9 cellular contexts compared by ENCODE assay signal in the genomic region with DNA sequence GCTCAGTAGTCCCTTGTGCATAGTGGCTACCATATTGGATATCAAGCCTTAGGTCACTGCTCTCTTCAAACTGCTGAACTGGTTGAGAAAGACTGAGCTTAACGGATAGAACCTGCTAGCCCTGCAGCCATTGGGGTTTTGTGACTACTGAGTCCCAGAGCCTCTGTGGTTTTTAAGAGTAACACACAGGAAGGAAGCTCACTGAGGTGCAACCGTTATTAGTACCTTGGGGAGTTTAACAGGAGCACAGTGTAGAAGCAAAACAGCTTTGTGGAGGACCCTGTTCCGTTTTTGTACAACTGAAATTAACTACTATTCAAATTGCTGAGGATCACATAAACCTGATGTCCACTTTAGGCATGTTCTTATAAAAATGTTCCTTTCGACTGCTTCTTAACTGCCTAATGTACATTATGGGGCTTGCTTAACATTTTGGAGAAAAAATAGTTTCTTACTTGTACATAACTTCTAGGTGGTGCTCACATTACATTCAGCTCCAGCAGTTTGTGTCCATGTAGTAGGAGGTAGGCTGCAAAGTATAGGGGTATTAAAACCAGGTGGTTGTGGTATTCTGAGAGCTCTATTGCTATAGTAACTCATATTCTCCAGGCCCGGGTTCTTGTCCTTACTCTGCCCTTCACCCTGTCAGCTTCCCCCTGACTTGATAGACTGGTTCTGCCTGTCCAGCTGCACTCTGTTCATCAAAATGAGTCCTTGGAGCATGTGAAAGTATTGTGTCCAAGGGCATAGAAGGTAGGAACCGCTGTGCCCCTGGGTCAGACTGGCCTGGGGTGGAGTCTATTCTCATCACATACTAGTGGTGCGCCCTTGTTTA. TPM values are rescaled to one million over a fixed set of nuclear protein-coding genes. Genes with fewer than 3 reads are reported as not detected.
A peak's percentile ranks its signal among the peaks of the same experiment; 100 is the strongest.
DNase-seq lines count a peak whose midpoint lies in the region; ATAC-seq and TF ChIP-seq lines count a peak whose summit lies in the region.
"Had no signal": no experiment of that assay in that cellular context is flagged by ENCODE, and none has a peak within 500 bp of the region (broad histone marks: within the 10 kb centered on the region; RNA-seq: fewer than 3 reads in every experiment).

No MANE protein-coding gene starts in this region.

- TF ChIP-seq CTCF in parathyroid adenoma (IDR thresholded peaks at IDR 0.05) (peak; percentile 7), uterus (IDR thresholded peaks at IDR 0.05) (no peak)

- intact Hi-C loops in uterus (cut with DNase I; ENCODE audit: low total_unique reads), result no loop called here

- H3K27ac ChIP-seq in parathyroid adenoma, result peak overlapping the region; percentile 92
- H3K27ac ChIP-seq in caudate nucleus (ENCODE audit: low read depth, low read length), result no peak overlapping the region
- no peak overlapping the region for H3K27ac ChIP-seq in uterus
- H3K27ac ChIP-seq: C4-2B had no signal

- H3K4me3 ChIP-seq in parathyroid adenoma (ENCODE audit: low read depth, low read length), result peak overlapping the region; percentile 13
- no peak overlapping the region for H3K4me3 ChIP-seq in uterus

- peak overlapping the region; percentile 4 for H2AFZ ChIP-seq in parathyroid adenoma

- H3K36me3 ChIP-seq in parathyroid adenoma (ENCODE audit: control insufficient read depth, insufficient read depth, low read length) (no peaks in the 10 kb centered on the region), uterus (no peaks in the 10 kb centered on the region)

- H3K9me3 ChIP-seq in parathyroid adenoma (ENCODE audit: control insufficient read depth, low read length) (no peaks in the 10 kb centered on the region), uterus (no peaks in the 10 kb centered on the region)

- no peak for TF ChIP-seq POLR2A in uterus (IDR thresholded peaks at IDR 0.05)

- no peak overlapping the region for H3K9ac ChIP-seq in parathyroid adenoma

- peak; percentile 48 for DNase-seq in activated CD8-positive, alpha-beta memory T cell treated with anti-CD3 and anti-CD28 coated beads, Interleukin-2, amount 50 U/mL, for 48 hours
- no peak for DNase-seq in activated CD8-positive, alpha-beta memory T cell treated with anti-CD3 and anti-CD28 coated beads, Interleukin-2, amount 50 U/mL, for 4 hours
- DNase-seq in NOMO-1 treated with dmso at 0.1 percent for 144 hours (lab: John Stamatoyannopoulos, UW; ENCODE audit: unreplicated experiment) (peak; percentile 45), caudate nucleus (lab: John Stamatoyannopoulos, UW) (no peak), midbrain (lab: John Stamatoyannopoulos, UW) (no peak), uterus (no peak)

- peaks cover 33% of the 10 kb centered on the region for H3K79me2 ChIP-seq in parathyroid adenoma

- H3K4me2 ChIP-seq in parathyroid adenoma (ENCODE audit: low read length), result peak overlapping the region; percentile 46

- H3K4me1 ChIP-seq in parathyroid adenoma, result peaks cover 40% of the 10 kb centered on the region
- H3K4me1 ChIP-seq in uterus, result no peaks in the 10 kb centered on the region

- no peaks in the 10 kb centered on the region for H3K27me3 ChIP-seq in parathyroid adenoma (ENCODE audit: control insufficient read depth, insufficient read depth, low read length)
- no peaks in the 10 kb centered on the region for H3K27me3 ChIP-seq in uterus

- ATAC-seq in HG02852 (IDR thresholded peaks at IDR 0.05; ENCODE audit: unreplicated experiment), result peak; percentile 92

RNA-seq across cellular contexts. Expression of gene PXK, which starts 17.3 kb away (rescaled TPM):
- total RNA-seq in uterus, result 10 to 100 TPM; 15.1 to 50.5 (median 41.1) TPM

RNA-seq across cellular contexts. Expression of gene HTD2, which starts 43.7 kb away (rescaled TPM):
- total RNA-seq in uterus, result 10 to 100 TPM in 2 of 4 donors, 1 to 10 TPM in 2; 1.2 to 39.6 (median 7.8) TPM

RNA-seq across cellular contexts. Expression of gene RPP14, which starts 44.0 kb away (rescaled TPM):
- total RNA-seq in uterus, result 10 to 100 TPM in 2 of 4 donors, 1 to 10 TPM in 2; 1.5 to 26.7 (median 9.7) TPM

Comparison
In these comparisons a context has a peak if more than half of its experiments do, and no peak if none do; other contexts are left out.
1. DNase-seq: peak in activated CD8-positive, alpha-beta memory T cell treated with anti-CD3 and anti-CD28 coated beads, Interleukin-2, amount 50 U/mL, for 48 hours (single experiment) and NOMO-1 treated with dmso at 0.1 percent for 144 hours (single experiment); none in activated CD8-positive, alpha-beta memory T cell treated with anti-CD3 and anti-CD28 coated beads, Interleukin-2, amount 50 U/mL, for 4 hours (single experiment), caudate nucleus (0 of 61), midbrain (single experiment) and uterus (0 of 2).